In genomic region chr1:204992499-204992898, GRCh38 we compare ENCODE assay signal across 1 cellular context.
TF ChIP-seq lines count a peak whose summit lies in the region.

No MANE protein-coding gene starts in this region.

TF ChIP-seq in H1, 55 proteins besides CTCF, POLR2A, EP300 and RAD21 (continued from another document):
- TF ChIP-seq CHD7 (IDR thresholded peaks at IDR 0.05; ENCODE audit: insufficient replicate concordance, low read length) (no peak), TAF1 (IDR thresholded peaks at IDR 0.05; ENCODE audit: low read depth, low read length) (no peak), YY1 (IDR thresholded peaks at IDR 0.05; ENCODE audit: low read depth, low read length) (no peak), HDAC6 (IDR thresholded peaks at IDR 0.05; ENCODE audit: low read depth, low read length) (no peak), TAF7 (optimal IDR thresholded peaks at IDR 0.05; ENCODE audit: borderline replicate concordance, low read depth, low read length) (no peak), TBP (IDR thresholded peaks at IDR 0.05; ENCODE audit: low read depth, low read length) (no peak), SAP30 (IDR thresholded peaks at IDR 0.05; ENCODE audit: insufficient read depth, insufficient replicate concordance, low read length) (no peak), GTF2F1 (IDR thresholded peaks at IDR 0.05; ENCODE audit: borderline replicate concordance, low read depth, low read length) (no peak), ZNF274 (IDR thresholded peaks at IDR 0.05; ENCODE audit: borderline replicate concordance, extremely low read depth, low read length) (no peak)
